In genomic region chr18:13232060-13232917, GRCh38 we compare ENCODE assay signal across 16 cellular contexts. TPM values are rescaled to one million over a fixed set of nuclear protein-coding genes. Genes with fewer than 3 reads are reported as not detected.
DNase-seq lines count a peak whose midpoint lies in the region; ATAC-seq, FAIRE-seq and TF ChIP-seq lines count a peak whose summit lies in the region.
"Had no signal": no experiment of that assay in that cellular context is flagged by ENCODE, and none has a peak within 500 bp of the region (broad histone marks: within the 10 kb centered on the region; RNA-seq: fewer than 3 reads in every experiment).

No MANE protein-coding gene starts in this region.

- H3K27me3 Mint-ChIP-seq in neural progenitor cell (ENCODE audit: insufficient read depth, low read depth) = peaks cover 6% of the 10 kb centered on the region
- H3K27me3 Mint-ChIP-seq: naive B cell had no signal

- no peak overlapping the region for H2AFZ ChIP-seq in neural progenitor cell (replicated peaks)

- H3K27ac ChIP-seq in dorsolateral prefrontal cortex (peak overlapping the region in 20 of 59 donors; percentile 0 to 63 (median 24)), neural progenitor cell (no peak overlapping the region)
- H3K27ac ChIP-seq: SJSA1 had no signal

- H3K4me3 Mint-ChIP-seq in neural progenitor cell = no peak overlapping the region
- H3K4me3 Mint-ChIP-seq: activated naive CD4-positive, alpha-beta T cell treated with anti-CD3 and anti-CD28 coated beads for 36 hours; naive B cell had no signal

- peaks cover 34% of the 10 kb centered on the region for H3K4me1 Mint-ChIP-seq in neural progenitor cell
- H3K4me1 Mint-ChIP-seq: naive B cell had no signal

- H3K27me3 ChIP-seq in dorsolateral prefrontal cortex (no peaks in the 10 kb centered on the region), neural progenitor cell (no peaks in the 10 kb centered on the region)
- H3K27me3 ChIP-seq: SJSA1 had no signal

- peaks cover 9% of the 10 kb centered on the region for H3K4me1 ChIP-seq in neural progenitor cell
- H3K4me1 ChIP-seq: SJSA1 had no signal

- no peaks in the 10 kb centered on the region for H3F3A ChIP-seq in neural progenitor cell (ENCODE audit: low read depth)

- H3K27ac Mint-ChIP-seq in neural progenitor cell = peak overlapping the region; percentile 81
- H3K27ac Mint-ChIP-seq: activated naive CD4-positive, alpha-beta T cell treated with anti-CD3 and anti-CD28 coated beads for 36 hours had no signal

- DNase-seq in activated effector memory CD4-positive, alpha-beta T cell treated with anti-CD3 and anti-CD28 coated beads, Interleukin-2, amount 50 U/mL, for 16 hours = peak; percentile 61
- no peak for DNase-seq in activated effector memory CD4-positive, alpha-beta T cell treated with Interleukin-2 at 50 U/mL for 16 hours
- DNase-seq in dorsolateral prefrontal cortex (peak in 7 of 10 donors; percentile 45 to 77 (median 70)), neural progenitor cell (ENCODE audit: low spot score) (no peak), urothelium cell line (ENCODE audit: low spot score) (no peak)
- DNase-seq: activated CD4-positive, alpha-beta T cell treated with anti-CD3 and anti-CD28 coated beads, Interleukin-2, amount 50 U/mL, for 48 hours; activated naive CD4-positive, alpha-beta T cell treated with anti-CD3 and anti-CD28 coated beads for 36 hours; left colon; MG63; naive B cell; NK-92 treated with Interleukin-12 subunit alpha and Interleukin-12 subunit beta, amount 100 ng/mL, for 24 hours had no signal

- H4K20me1 ChIP-seq in neural progenitor cell (ENCODE audit: low read depth) = no peaks in the 10 kb centered on the region

- H3K4me3 ChIP-seq in dorsolateral prefrontal cortex (peak overlapping the region in 54 of 59 donors; percentile 4 to 58 (median 36)), neural progenitor cell (no peak overlapping the region)
- H3K4me3 ChIP-seq: MG63, SJSA1, smooth muscle cell had no signal

- no peaks in the 10 kb centered on the region for H3K36me3 ChIP-seq in neural progenitor cell
- H3K36me3 ChIP-seq: MG63, SJSA1 had no signal

- no peaks in the 10 kb centered on the region for H3K9me3 ChIP-seq in neural progenitor cell (ENCODE audit: low read depth)
- H3K9me3 ChIP-seq: MG63, SJSA1 had no signal

- H3K79me2 ChIP-seq in neural progenitor cell (ENCODE audit: low read depth) = no peaks in the 10 kb centered on the region

- ATAC-seq in GM21515 (IDR thresholded peaks at IDR 0.05; ENCODE audit: unreplicated experiment) (no peak), GM21447 (IDR thresholded peaks at IDR 0.05; ENCODE audit: unreplicated experiment) (no peak), GM18858 (IDR thresholded peaks at IDR 0.05; ENCODE audit: unreplicated experiment) (no peak)
- ATAC-seq: left colon had no signal

- peak; percentile 94 for FAIRE-seq in urothelium cell line (lab: Jason Lieb, UNC)

- H3K9me3 Mint-ChIP-seq in neural progenitor cell = no peaks in the 10 kb centered on the region
- H3K9me3 Mint-ChIP-seq: activated naive CD4-positive, alpha-beta T cell treated with anti-CD3 and anti-CD28 coated beads for 36 hours; naive B cell had no signal

- no peak overlapping the region for H3K4me2 ChIP-seq in neural progenitor cell
- H3K4me2 ChIP-seq: smooth muscle cell had no signal

- no peak for TF ChIP-seq CTCF in dorsolateral prefrontal cortex (IDR thresholded peaks at IDR 0.05 in 54 of 56, conservative IDR thresholded peaks at IDR 0.05 in 2 of 56; ENCODE audit: low read depth in 1 of 56, partially characterized antibody in 56 of 56)
- TF ChIP-seq CTCF in neural progenitor cell (IDR thresholded peaks at IDR 0.05) = no peak

- no peak overlapping the region for H3K9ac ChIP-seq in neural progenitor cell

- H3K36me3 Mint-ChIP-seq in neural progenitor cell = no peaks in the 10 kb centered on the region
- H3K36me3 Mint-ChIP-seq: naive B cell had no signal

- intact Hi-C loops in dorsolateral prefrontal cortex (cut with DNase I) = no loop called here

RNA-seq across cellular contexts. Expression of gene LDLRAD4, which starts 13.7 kb away (rescaled TPM):
- total RNA-seq in dorsolateral prefrontal cortex (100 to 1,000 TPM in 75 of 120 experiments, 10 to 100 TPM in 45; 71.8 to 184 (median 104) TPM), neural progenitor cell (ENCODE audit: low replicate concordance) (0.28 and 0.65 TPM in 2 replicates)

Comparison
In these comparisons a context has a peak if more than half of its experiments do, and no peak if none do; other contexts are left out.
1. DNase-seq: peak in activated effector memory CD4-positive, alpha-beta T cell treated with anti-CD3 and anti-CD28 coated beads, Interleukin-2, amount 50 U/mL, for 16 hours (single experiment) and dorsolateral prefrontal cortex (7 of 10); none in activated effector memory CD4-positive, alpha-beta T cell treated with Interleukin-2 at 50 U/mL for 16 hours (single experiment), neural progenitor cell (single experiment) and urothelium cell line (single experiment).
2. RNA of gene LDLRAD4, which starts 13.7 kb away (total RNA-seq): 71.8 to 184 TPM in dorsolateral prefrontal cortex; 0.28 to 0.65 TPM in neural progenitor cell; every median in the first group is over 10 times any median in the second.